8 cellular contexts compared by ENCODE assay signal in genomic region chr9:74498616-74499095, GRCh38. TPM values are rescaled to one million over a fixed set of nuclear protein-coding genes. Genes with fewer than 3 reads are reported as not detected.
DNase-seq lines count a peak whose midpoint lies in the region; ATAC-seq and TF ChIP-seq lines count a peak whose summit lies in the region.

No MANE protein-coding gene starts in this region.

- WGBS in mesenchymal stem cell, result 1% methylated on average over 34 of the region's 34 CpGs
- WGBS in transverse colon (ENCODE audit: low coverage in 1 of 2), 2 donors, result 0 to 18% methylated on average over 1 to 34 of the region's 34 CpGs

- no peak overlapping the region for H2BK12ac ChIP-seq in mesenchymal stem cell (ENCODE audit: low read length in 2 of 2)

- H3K36me3 ChIP-seq in mesenchymal stem cell (ENCODE audit: control insufficient read depth in 1 of 2, insufficient read depth in 2 of 2, low read depth in 1 of 2, low read length in 2 of 2), result no peaks in the 10 kb centered on the region
- no peaks in the 10 kb centered on the region for H3K36me3 ChIP-seq in transverse colon

- H3K27me3 ChIP-seq in mesenchymal stem cell (ENCODE audit: control insufficient read depth in 1 of 2, insufficient read depth in 1 of 2, low read length in 2 of 2) (peaks cover 48 to 57% of the 10 kb centered on the region in 2 experiments), transverse colon (peaks cover 87% of the 10 kb centered on the region)

- H3K27me3 Mint-ChIP-seq in activated T-cell treated with anti-CD3 and anti-CD28 coated beads, Interleukin-2, amount 50 U/mL, for 24 hours, result peaks cover 77% of the 10 kb centered on the region

- in situ Hi-C loops in transverse colon (cut with MboI; ENCODE audit: low pct_ligation_motif_present in 1 of 4, low pct_unique_long_range_greater_than_20kb in 1 of 4, low sequenced_read_pairs in 3 of 4), result loop anchor here in 1 of 4 donors (25.0 kb wide), 1 partner anchor 89 kb away; no protein-coding TSS in a partner anchor

- no peak for TF ChIP-seq EP300 in transverse colon (IDR thresholded peaks at IDR 0.05; ENCODE audit: low read depth)

- peaks cover 23% of the 10 kb centered on the region for H3K4me1 ChIP-seq in mesenchymal stem cell (ENCODE audit: control insufficient read depth, insufficient read depth, low read depth, low read length)
- H3K4me1 ChIP-seq in transverse colon, result peaks cover 0 to 39% (median 19%) of the 10 kb centered on the region in 4 donors

- no peak overlapping the region for H4K8ac ChIP-seq in mesenchymal stem cell (ENCODE audit: low read length)

- H3K79me1 ChIP-seq in mesenchymal stem cell (replicated peaks; ENCODE audit: low read length, poor library complexity, severe bottlenecking), result no peaks in the 10 kb centered on the region

- no peaks in the 10 kb centered on the region for H3K9me3 Mint-ChIP-seq in activated T-cell treated with anti-CD3 and anti-CD28 coated beads, Interleukin-2, amount 50 U/mL, for 24 hours

- no peak overlapping the region for H3K14ac ChIP-seq in mesenchymal stem cell (ENCODE audit: low read length in 2 of 2)

- no peak overlapping the region for H2BK5ac ChIP-seq in mesenchymal stem cell (ENCODE audit: low read depth, low read length, poor library complexity, severe bottlenecking)

- peak overlapping the region; percentile 81 for H3K4me2 ChIP-seq in mesenchymal stem cell (ENCODE audit: low read length, poor library complexity, severe bottlenecking)

- H3K9ac ChIP-seq in mesenchymal stem cell (ENCODE audit: low read length), result no peak overlapping the region

- no peak overlapping the region for H2AK5ac ChIP-seq in mesenchymal stem cell (ENCODE audit: low read length, severe bottlenecking)

- no peak overlapping the region for H2BK15ac ChIP-seq in mesenchymal stem cell (ENCODE audit: low read depth, poor library complexity, severe bottlenecking)

- peak overlapping the region; percentile 51 for H3K4me3 Mint-ChIP-seq in activated T-cell treated with anti-CD3 and anti-CD28 coated beads, Interleukin-2, amount 50 U/mL, for 24 hours

- H3K18ac ChIP-seq in mesenchymal stem cell (ENCODE audit: low read depth in 1 of 2, low read length in 2 of 2), result no peak overlapping the region

- no peak overlapping the region for H3K27ac Mint-ChIP-seq in activated T-cell treated with anti-CD3 and anti-CD28 coated beads, Interleukin-2, amount 50 U/mL, for 24 hours

- no peak overlapping the region for H3K23ac ChIP-seq in mesenchymal stem cell (ENCODE audit: low read length in 2 of 2)

- no peak overlapping the region for H4K91ac ChIP-seq in mesenchymal stem cell (ENCODE audit: low read length)

- H3K4ac ChIP-seq in mesenchymal stem cell (ENCODE audit: low read depth in 1 of 2, low read length in 2 of 2), result no peak overlapping the region

- H3K4me3 ChIP-seq in cardiac fibroblast (replicated peaks in 1 of 2; ENCODE audit: low read depth in 2 of 2, low read length in 2 of 2), result peak overlapping the region; percentile 61
- peak overlapping the region; percentile 26 to 85 for H3K4me3 ChIP-seq in mesenchymal stem cell (ENCODE audit: insufficient read depth in 1 of 2, low read depth in 1 of 2, low read length in 2 of 2)
- peak overlapping the region in 3 of 4 donors; percentile 32 to 67 (median 37) for H3K4me3 ChIP-seq in transverse colon

- peak; percentile 37 for DNase-seq in activated T-cell treated with anti-CD3 and anti-CD28 coated beads, Interleukin-2, amount 50 U/mL, for 24 hours
- no peak for DNase-seq in activated T-cell treated with anti-CD3 and anti-CD28 coated beads for 4 hours
- DNase-seq in cardiac fibroblast (ENCODE audit: low read depth in 2 of 2), result peak in 1 of 2 donors; percentile 1
- DNase-seq in mesenchymal stem cell, result no peak
- DNase-seq in transverse colon, result no peak
- no peak for DNase-seq in activated effector memory CD4-positive, alpha-beta T cell treated with Interleukin-2 at 50 U/mL for 16 hours
- no peak for DNase-seq in stimulated activated CD8-positive, alpha-beta memory T cell treated with anti-CD3 and anti-CD28 coated beads, Interleukin-4, amount 100 ng/mL, for 48 hours

- peaks cover 32% of the 10 kb centered on the region for H3K4me1 Mint-ChIP-seq in activated T-cell treated with anti-CD3 and anti-CD28 coated beads, Interleukin-2, amount 50 U/mL, for 24 hours (ENCODE audit: low read depth)

- H3K27ac ChIP-seq in mesenchymal stem cell (ENCODE audit: low read length, poor library complexity, severe bottlenecking) (no peak overlapping the region), transverse colon (no peak overlapping the region)

- no peak overlapping the region for H2BK120ac ChIP-seq in mesenchymal stem cell (ENCODE audit: low read depth, low read length)

- no peak overlapping the region for H2AFZ ChIP-seq in mesenchymal stem cell (ENCODE audit: low read depth, low read length)

- H3K9me3 ChIP-seq in mesenchymal stem cell (ENCODE audit: control insufficient read depth, low read length) (no peaks in the 10 kb centered on the region), transverse colon (no peaks in the 10 kb centered on the region)

- peaks cover 4% of the 10 kb centered on the region for H3K36me3 Mint-ChIP-seq in activated T-cell treated with anti-CD3 and anti-CD28 coated beads, Interleukin-2, amount 50 U/mL, for 24 hours (ENCODE audit: low read depth)

- intact Hi-C loops in transverse colon (cut with DNase I; ENCODE audit: low total_unique reads), result no loop called here

- no peak for TF ChIP-seq CTCF in cardiac fibroblast (IDR thresholded peaks at IDR 0.05; ENCODE audit: low read depth, low read length)
- TF ChIP-seq CTCF in transverse colon (IDR thresholded peaks at IDR 0.05), result no peak

- no peak for TF ChIP-seq POLR2A in transverse colon (IDR thresholded peaks at IDR 0.05)

- no peak for ATAC-seq in GM19397 (IDR thresholded peaks at IDR 0.05; ENCODE audit: unreplicated experiment)

RNA-seq across cellular contexts. Expression of gene RORB, which starts 1.5 kb away (rescaled TPM):
- polyA plus RNA-seq in mesenchymal stem cell (2013, experiment 1 of 2), result 0.03 TPM
- polyA plus RNA-seq in mesenchymal stem cell (2013, experiment 2 of 2), result 0.04 TPM
- total RNA-seq in transverse colon, result 1 to 10 TPM in 1 of 4 donors, under 1 TPM in 2, not detected in 1; 0.20 to 1.1 (median 0.27) TPM
